In genomic region chr17:68204736-68205135, GRCh38 we compare ENCODE assay signal across 8 cellular contexts. TPM values are rescaled to one million over a fixed set of nuclear protein-coding genes. Genes with fewer than 3 reads are reported as not detected.
DNase-seq lines count a peak whose midpoint lies in the region; ATAC-seq and TF ChIP-seq lines count a peak whose summit lies in the region.

No MANE protein-coding gene starts in this region.

- no peak for TF ChIP-seq CTCF in Loucy (conservative IDR thresholded peaks at IDR 0.05; ENCODE audit: low read length)
- TF ChIP-seq CTCF in choroid plexus epithelial cell (conservative IDR thresholded peaks at IDR 0.05; ENCODE audit: low read depth, low read length), result no peak

- peaks cover 33% of the 10 kb centered on the region for H3K79me2 ChIP-seq in Loucy (ENCODE audit: insufficient read depth, low read length)

- H3K27me3 ChIP-seq in Loucy (ENCODE audit: insufficient read depth, low read length, poor library complexity, severe bottlenecking), result no peaks in the 10 kb centered on the region
- no peaks in the 10 kb centered on the region for H3K27me3 ChIP-seq in naive thymus-derived CD4-positive, alpha-beta T cell (ENCODE audit: control insufficient read depth in 2 of 2, insufficient read depth in 2 of 2, low read length in 2 of 2)

- peaks cover 9 to 40% (median 30%) of the 10 kb centered on the region in 7 donors for H3K4me1 Mint-ChIP-seq in naive thymus-derived CD4-positive, alpha-beta T cell

- no peaks in the 10 kb centered on the region for H3K9me2 ChIP-seq in Loucy (replicated peaks; ENCODE audit: low read depth, low read length)

- POLR2A ChIA-PET in naive thymus-derived CD4-positive, alpha-beta T cell (lab: Charles Lee), result interaction anchor here (0.5 to 4.8 kb wide), 14 partner anchors 14 to 257 kb away, joined by 3 to 61 read pairs (median 4); partner anchors contain the start of genes AMZ2, ARSG, SLC16A6 and WIPI1

- no peak for ATAC-seq in naive thymus-derived CD4-positive, alpha-beta T cell
- ATAC-seq in GM18870 (IDR thresholded peaks at IDR 0.05; ENCODE audit: unreplicated experiment) (no peak), HG02938 (IDR thresholded peaks at IDR 0.05; ENCODE audit: unreplicated experiment) (no peak)

- peaks cover 26% of the 10 kb centered on the region for H3K4me1 ChIP-seq in Loucy (ENCODE audit: insufficient read depth, low read length, poor library complexity, severe bottlenecking)
- H3K4me1 ChIP-seq in naive thymus-derived CD4-positive, alpha-beta T cell (ENCODE audit: control insufficient read depth in 2 of 2, insufficient read depth in 2 of 2, low read length in 2 of 2), result peaks cover 5 to 17% of the 10 kb centered on the region in 2 donors

- H3K4me3 ChIP-seq in Loucy (ENCODE audit: low read length, poor library complexity, severe bottlenecking) (peak overlapping the region; percentile 99), choroid plexus epithelial cell (ENCODE audit: low read depth, low read length) (peak overlapping the region; percentile 80)
- H3K4me3 ChIP-seq in naive thymus-derived CD4-positive, alpha-beta T cell (ENCODE audit: low read length), result peak overlapping the region; percentile 50

- peak; percentile 37 for DNase-seq in NCI-H2171 treated with DMSO at 0.1 percent for 48 hours (lab: John Stamatoyannopoulos, UW)
- DNase-seq in NCI-H2171 (lab: John Stamatoyannopoulos, UW), result no peak
- no peak for DNase-seq in choroid plexus epithelial cell (ENCODE audit: low read depth)
- no peak for DNase-seq in naive thymus-derived CD4-positive, alpha-beta T cell
- DNase-seq in iPS-NIHi11 (ENCODE audit: low spot score), result no peak

- H3K9me3 Mint-ChIP-seq in naive thymus-derived CD4-positive, alpha-beta T cell, result peaks cover 0 to 4% (median 0%) of the 10 kb centered on the region in 11 donors

- H3K27me3 Mint-ChIP-seq in naive thymus-derived CD4-positive, alpha-beta T cell, result peaks cover 0 to 18% (median 5%) of the 10 kb centered on the region in 5 donors

- no peaks in the 10 kb centered on the region for H3K9me3 ChIP-seq in Loucy (ENCODE audit: insufficient read depth, low read depth, low read length)
- no peaks in the 10 kb centered on the region for H3K9me3 ChIP-seq in naive thymus-derived CD4-positive, alpha-beta T cell (ENCODE audit: control insufficient read depth in 2 of 3, low read length in 3 of 3)

- CTCF ChIA-PET in naive thymus-derived CD4-positive, alpha-beta T cell (lab: Charles Lee), result interaction anchor here (0.6 to 3.9 kb wide), 10 partner anchors 9 to 256 kb away, joined by 3 to 24 read pairs (median 5); no protein-coding TSS in a partner anchor

- peak overlapping the region; percentile 75 to 96 (median 88) for H3K4me3 Mint-ChIP-seq in naive thymus-derived CD4-positive, alpha-beta T cell

- H3K9ac ChIP-seq in Loucy (ENCODE audit: low read depth, low read length, poor library complexity, severe bottlenecking), result peak overlapping the region; percentile 93

- H3K36me3 ChIP-seq in Loucy (ENCODE audit: insufficient read depth, low read length), result no peaks in the 10 kb centered on the region
- H3K36me3 ChIP-seq in naive thymus-derived CD4-positive, alpha-beta T cell (ENCODE audit: control insufficient read depth in 2 of 3, insufficient read depth in 3 of 3, low read length in 3 of 3), result peaks cover 0 to 4% (median 0%) of the 10 kb centered on the region in 3 experiments

- no peaks in the 10 kb centered on the region for H3F3A ChIP-seq in Loucy (ENCODE audit: low read depth)

- intact Hi-C loops in naive thymus-derived CD4-positive, alpha-beta T cell (cut with micrococcal nuclease), result loop anchor here (1.0 to 10.0 kb wide), 11 partner anchors 21 to 308 kb away; partner anchors contain the start of genes KPNA2 (in 2 of the 2), ARSG (in 1 of the 2), PRKAR1A (in 1 of the 2) and SLC16A6 (in 1 of the 2)

- peak overlapping the region in 4 of 9 donors; percentile 26 to 84 (median 46) for H3K27ac Mint-ChIP-seq in naive thymus-derived CD4-positive, alpha-beta T cell

- peaks cover 11% of the 10 kb centered on the region for H4K20me1 ChIP-seq in Loucy (ENCODE audit: insufficient read depth, low read length, poor library complexity, severe bottlenecking)

- H2AFZ ChIP-seq in Loucy (ENCODE audit: low read length), result peak overlapping the region; percentile 87

- peaks cover 0 to 16% (median 10%) of the 10 kb centered on the region in 5 donors for H3K36me3 Mint-ChIP-seq in naive thymus-derived CD4-positive, alpha-beta T cell

- H3K4me2 ChIP-seq in Loucy (ENCODE audit: low read depth, low read length, poor library complexity, severe bottlenecking), result peak overlapping the region; percentile 99

- peak overlapping the region; percentile 81 for H3K27ac ChIP-seq in naive thymus-derived CD4-positive, alpha-beta T cell (ENCODE audit: low read depth, low read length)

RNA-seq across cellular contexts. Expression of gene AMZ2, which starts 43.1 kb away (rescaled TPM):
- total RNA-seq in naive thymus-derived CD4-positive, alpha-beta T cell, result 10 to 100 TPM; 47.6 to 85.5 (median 73.8) TPM
- 100 to 1,000 TPM in 1 of 2 donors, 10 to 100 TPM in 1; 98.4 to 103 TPM for polyA plus RNA-seq in naive thymus-derived CD4-positive, alpha-beta T cell
